Comparison of ENCODE assay signal across 1 cellular context in the genomic region with DNA sequence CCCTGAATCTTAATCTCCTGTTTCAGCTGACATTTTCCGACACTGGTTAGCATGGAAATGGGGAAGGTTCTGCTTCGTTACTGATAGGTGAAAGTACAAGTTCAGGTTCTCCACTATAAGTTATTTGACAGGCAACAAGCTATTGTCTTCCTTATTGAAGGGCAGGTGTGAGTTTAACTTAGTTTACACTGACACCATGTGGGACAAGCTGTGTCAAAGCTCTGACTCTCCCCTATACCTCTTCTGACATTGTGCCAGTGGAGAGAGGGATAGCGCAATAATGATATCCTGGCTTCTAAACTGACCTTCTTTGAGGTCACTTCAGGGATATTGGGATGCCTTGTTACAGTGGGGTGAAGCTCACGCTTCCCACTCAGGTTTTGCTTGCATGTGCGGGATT.
TF ChIP-seq lines count a peak whose summit lies in the region.

No MANE protein-coding gene starts in this region.

TF ChIP-seq in WTC11, 78 proteins besides CTCF, POLR2A, EP300 and RAD21 (continued from another document):
- TF ChIP-seq, protein P1, sequence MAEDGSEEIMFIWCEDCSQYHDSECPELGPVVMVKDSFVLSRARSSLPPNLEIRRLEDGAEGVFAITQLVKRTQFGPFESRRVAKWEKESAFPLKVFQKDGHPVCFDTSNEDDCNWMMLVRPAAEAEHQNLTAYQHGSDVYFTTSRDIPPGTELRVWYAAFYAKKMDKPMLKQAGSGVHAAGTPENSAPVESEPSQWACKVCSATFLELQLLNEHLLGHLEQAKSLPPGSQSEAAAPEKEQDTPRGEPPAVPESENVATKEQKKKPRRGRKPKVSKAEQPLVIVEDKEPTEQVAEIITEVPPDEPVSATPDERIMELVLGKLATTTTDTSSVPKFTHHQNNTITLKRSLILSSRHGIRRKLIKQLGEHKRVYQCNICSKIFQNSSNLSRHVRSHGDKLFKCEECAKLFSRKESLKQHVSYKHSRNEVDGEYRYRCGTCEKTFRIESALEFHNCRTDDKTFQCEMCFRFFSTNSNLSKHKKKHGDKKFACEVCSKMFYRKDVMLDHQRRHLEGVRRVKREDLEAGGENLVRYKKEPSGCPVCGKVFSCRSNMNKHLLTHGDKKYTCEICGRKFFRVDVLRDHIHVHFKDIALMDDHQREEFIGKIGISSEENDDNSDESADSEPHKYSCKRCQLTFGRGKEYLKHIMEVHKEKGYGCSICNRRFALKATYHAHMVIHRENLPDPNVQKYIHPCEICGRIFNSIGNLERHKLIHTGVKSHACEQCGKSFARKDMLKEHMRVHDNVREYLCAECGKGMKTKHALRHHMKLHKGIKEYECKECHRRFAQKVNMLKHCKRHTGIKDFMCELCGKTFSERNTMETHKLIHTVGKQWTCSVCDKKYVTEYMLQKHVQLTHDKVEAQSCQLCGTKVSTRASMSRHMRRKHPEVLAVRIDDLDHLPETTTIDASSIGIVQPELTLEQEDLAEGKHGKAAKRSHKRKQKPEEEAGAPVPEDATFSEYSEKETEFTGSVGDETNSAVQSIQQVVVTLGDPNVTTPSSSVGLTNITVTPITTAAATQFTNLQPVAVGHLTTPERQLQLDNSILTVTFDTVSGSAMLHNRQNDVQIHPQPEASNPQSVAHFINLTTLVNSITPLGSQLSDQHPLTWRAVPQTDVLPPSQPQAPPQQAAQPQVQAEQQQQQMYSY (CRISPR knock-in tag; IDR thresholded peaks at IDR 0.05): no peak
- TF ChIP-seq ZNF121 (CRISPR knock-in tag; IDR thresholded peaks at IDR 0.05): no peak
- TF ChIP-seq, protein P2, sequence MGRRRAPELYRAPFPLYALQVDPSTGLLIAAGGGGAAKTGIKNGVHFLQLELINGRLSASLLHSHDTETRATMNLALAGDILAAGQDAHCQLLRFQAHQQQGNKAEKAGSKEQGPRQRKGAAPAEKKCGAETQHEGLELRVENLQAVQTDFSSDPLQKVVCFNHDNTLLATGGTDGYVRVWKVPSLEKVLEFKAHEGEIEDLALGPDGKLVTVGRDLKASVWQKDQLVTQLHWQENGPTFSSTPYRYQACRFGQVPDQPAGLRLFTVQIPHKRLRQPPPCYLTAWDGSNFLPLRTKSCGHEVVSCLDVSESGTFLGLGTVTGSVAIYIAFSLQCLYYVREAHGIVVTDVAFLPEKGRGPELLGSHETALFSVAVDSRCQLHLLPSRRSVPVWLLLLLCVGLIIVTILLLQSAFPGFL (CRISPR knock-in tag; IDR thresholded peaks at IDR 0.05; ENCODE audit: borderline replicate concordance): no peak
- TF ChIP-seq, protein P3, sequence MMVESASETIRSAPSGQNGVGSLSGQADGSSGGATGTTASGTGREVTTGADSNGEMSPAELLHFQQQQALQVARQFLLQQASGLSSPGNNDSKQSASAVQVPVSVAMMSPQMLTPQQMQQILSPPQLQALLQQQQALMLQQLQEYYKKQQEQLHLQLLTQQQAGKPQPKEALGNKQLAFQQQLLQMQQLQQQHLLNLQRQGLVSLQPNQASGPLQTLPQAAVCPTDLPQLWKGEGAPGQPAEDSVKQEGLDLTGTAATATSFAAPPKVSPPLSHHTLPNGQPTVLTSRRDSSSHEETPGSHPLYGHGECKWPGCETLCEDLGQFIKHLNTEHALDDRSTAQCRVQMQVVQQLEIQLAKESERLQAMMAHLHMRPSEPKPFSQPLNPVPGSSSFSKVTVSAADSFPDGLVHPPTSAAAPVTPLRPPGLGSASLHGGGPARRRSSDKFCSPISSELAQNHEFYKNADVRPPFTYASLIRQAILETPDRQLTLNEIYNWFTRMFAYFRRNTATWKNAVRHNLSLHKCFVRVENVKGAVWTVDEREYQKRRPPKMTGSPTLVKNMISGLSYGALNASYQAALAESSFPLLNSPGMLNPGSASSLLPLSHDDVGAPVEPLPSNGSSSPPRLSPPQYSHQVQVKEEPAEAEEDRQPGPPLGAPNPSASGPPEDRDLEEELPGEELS (CRISPR knock-in tag; IDR thresholded peaks at IDR 0.05): no peak
